3 cellular contexts compared by ENCODE assay signal in the genomic region with DNA sequence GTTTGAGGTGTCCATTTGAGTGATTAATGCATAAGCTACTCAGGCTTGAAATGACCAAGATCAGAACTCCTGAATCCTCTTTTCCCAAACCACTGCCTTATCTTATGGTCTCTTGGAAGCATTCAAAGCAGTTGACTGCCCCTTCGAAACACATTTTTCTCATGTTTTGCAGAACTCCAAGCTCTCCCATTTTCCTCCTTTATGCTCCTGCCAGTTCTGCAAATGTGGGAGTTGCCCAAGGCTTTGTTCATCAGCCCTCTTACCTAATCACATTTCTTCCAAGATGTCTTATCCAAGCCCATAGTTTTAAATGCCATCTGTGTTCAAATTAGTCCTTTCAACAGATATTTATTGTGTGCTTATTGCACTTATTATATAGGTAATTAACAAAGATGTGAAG.
TF ChIP-seq lines count a peak whose summit lies in the region.

No MANE protein-coding gene starts in this region.

TF ChIP-seq in SK-N-SH, 30 proteins besides CTCF, POLR2A, EP300 and RAD21:
- TF ChIP-seq, protein P1, sequence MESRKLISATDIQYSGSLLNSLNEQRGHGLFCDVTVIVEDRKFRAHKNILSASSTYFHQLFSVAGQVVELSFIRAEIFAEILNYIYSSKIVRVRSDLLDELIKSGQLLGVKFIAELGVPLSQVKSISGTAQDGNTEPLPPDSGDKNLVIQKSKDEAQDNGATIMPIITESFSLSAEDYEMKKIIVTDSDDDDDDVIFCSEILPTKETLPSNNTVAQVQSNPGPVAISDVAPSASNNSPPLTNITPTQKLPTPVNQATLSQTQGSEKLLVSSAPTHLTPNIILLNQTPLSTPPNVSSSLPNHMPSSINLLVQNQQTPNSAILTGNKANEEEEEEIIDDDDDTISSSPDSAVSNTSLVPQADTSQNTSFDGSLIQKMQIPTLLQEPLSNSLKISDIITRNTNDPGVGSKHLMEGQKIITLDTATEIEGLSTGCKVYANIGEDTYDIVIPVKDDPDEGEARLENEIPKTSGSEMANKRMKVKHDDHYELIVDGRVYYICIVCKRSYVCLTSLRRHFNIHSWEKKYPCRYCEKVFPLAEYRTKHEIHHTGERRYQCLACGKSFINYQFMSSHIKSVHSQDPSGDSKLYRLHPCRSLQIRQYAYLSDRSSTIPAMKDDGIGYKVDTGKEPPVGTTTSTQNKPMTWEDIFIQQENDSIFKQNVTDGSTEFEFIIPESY (IDR thresholded peaks at IDR 0.05; ENCODE audit: borderline replicate concordance, low read depth), result no peak
- TF ChIP-seq YY1 (IDR thresholded peaks at IDR 0.05; ENCODE audit: low read depth) (no peak), MEF2A (IDR thresholded peaks at IDR 0.05; ENCODE audit: borderline replicate concordance, low read depth) (no peak), SMC3 (IDR thresholded peaks at IDR 0.05; ENCODE audit: low read depth, low read length) (no peak), EZH2phosphoT487 (IDR thresholded peaks at IDR 0.05; ENCODE audit: borderline replicate concordance, low read depth) (no peak), POLR2AphosphoS5 (IDR thresholded peaks at IDR 0.05; ENCODE audit: low read depth, low read length) (no peak), TEAD4 (IDR thresholded peaks at IDR 0.05; ENCODE audit: borderline replicate concordance, insufficient read depth) (no peak), ELF1 (IDR thresholded peaks at IDR 0.05) (no peak), JUND (IDR thresholded peaks at IDR 0.05) (no peak), RCOR1 (IDR thresholded peaks at IDR 0.05; ENCODE audit: low read length) (no peak), TCF12 (IDR thresholded peaks at IDR 0.05) (no peak), CHD2 (IDR thresholded peaks at IDR 0.05; ENCODE audit: low read length, partially characterized antibody) (no peak), GATA2 (CRISPR knock-in tag; IDR thresholded peaks at IDR 0.05) (no peak), TAF1 (IDR thresholded peaks at IDR 0.05; ENCODE audit: borderline replicate concordance, low read depth, low read length) (no peak)
- TF ChIP-seq, protein P2, sequence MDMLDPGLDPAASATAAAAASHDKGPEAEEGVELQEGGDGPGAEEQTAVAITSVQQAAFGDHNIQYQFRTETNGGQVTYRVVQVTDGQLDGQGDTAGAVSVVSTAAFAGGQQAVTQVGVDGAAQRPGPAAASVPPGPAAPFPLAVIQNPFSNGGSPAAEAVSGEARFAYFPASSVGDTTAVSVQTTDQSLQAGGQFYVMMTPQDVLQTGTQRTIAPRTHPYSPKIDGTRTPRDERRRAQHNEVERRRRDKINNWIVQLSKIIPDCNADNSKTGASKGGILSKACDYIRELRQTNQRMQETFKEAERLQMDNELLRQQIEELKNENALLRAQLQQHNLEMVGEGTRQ (IDR thresholded peaks at IDR 0.05; ENCODE audit: borderline replicate concordance, low read depth, low read length), result no peak
- TF ChIP-seq, protein P3, sequence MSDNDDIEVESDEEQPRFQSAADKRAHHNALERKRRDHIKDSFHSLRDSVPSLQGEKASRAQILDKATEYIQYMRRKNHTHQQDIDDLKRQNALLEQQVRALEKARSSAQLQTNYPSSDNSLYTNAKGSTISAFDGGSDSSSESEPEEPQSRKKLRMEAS (IDR thresholded peaks at IDR 0.05; ENCODE audit: low read depth), result no peak
- TF ChIP-seq, protein P4, sequence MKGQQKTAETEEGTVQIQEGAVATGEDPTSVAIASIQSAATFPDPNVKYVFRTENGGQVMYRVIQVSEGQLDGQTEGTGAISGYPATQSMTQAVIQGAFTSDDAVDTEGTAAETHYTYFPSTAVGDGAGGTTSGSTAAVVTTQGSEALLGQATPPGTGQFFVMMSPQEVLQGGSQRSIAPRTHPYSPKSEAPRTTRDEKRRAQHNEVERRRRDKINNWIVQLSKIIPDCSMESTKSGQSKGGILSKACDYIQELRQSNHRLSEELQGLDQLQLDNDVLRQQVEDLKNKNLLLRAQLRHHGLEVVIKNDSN (IDR thresholded peaks at IDR 0.05; ENCODE audit: borderline replicate concordance, low read depth), result no peak
- TF ChIP-seq, protein P5, sequence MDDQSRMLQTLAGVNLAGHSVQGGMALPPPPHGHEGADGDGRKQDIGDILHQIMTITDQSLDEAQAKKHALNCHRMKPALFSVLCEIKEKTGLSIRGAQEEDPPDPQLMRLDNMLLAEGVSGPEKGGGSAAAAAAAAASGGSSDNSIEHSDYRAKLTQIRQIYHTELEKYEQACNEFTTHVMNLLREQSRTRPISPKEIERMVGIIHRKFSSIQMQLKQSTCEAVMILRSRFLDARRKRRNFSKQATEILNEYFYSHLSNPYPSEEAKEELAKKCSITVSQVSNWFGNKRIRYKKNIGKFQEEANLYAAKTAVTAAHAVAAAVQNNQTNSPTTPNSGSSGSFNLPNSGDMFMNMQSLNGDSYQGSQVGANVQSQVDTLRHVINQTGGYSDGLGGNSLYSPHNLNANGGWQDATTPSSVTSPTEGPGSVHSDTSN (IDR thresholded peaks at IDR 0.05), result no peak

TF ChIP-seq in SK-N-SH treated with all-trans-retinoic acid at 6 μM for 48 hours, 23 proteins besides CTCF, POLR2A, EP300 and RAD21 (continues in another document):
- no peak for TF ChIP-seq ARNTL (CRISPR knock-in tag; IDR thresholded peaks at IDR 0.05; ENCODE audit: borderline replicate concordance, low read depth)
- TF ChIP-seq, protein P6, sequence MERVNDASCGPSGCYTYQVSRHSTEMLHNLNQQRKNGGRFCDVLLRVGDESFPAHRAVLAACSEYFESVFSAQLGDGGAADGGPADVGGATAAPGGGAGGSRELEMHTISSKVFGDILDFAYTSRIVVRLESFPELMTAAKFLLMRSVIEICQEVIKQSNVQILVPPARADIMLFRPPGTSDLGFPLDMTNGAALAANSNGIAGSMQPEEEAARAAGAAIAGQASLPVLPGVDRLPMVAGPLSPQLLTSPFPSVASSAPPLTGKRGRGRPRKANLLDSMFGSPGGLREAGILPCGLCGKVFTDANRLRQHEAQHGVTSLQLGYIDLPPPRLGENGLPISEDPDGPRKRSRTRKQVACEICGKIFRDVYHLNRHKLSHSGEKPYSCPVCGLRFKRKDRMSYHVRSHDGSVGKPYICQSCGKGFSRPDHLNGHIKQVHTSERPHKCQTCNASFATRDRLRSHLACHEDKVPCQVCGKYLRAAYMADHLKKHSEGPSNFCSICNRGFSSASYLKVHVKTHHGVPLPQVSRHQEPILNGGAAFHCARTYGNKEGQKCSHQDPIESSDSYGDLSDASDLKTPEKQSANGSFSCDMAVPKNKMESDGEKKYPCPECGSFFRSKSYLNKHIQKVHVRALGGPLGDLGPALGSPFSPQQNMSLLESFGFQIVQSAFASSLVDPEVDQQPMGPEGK (CRISPR knock-in tag; IDR thresholded peaks at IDR 0.05; ENCODE audit: borderline replicate concordance), result no peak
- TF ChIP-seq, protein P7, sequence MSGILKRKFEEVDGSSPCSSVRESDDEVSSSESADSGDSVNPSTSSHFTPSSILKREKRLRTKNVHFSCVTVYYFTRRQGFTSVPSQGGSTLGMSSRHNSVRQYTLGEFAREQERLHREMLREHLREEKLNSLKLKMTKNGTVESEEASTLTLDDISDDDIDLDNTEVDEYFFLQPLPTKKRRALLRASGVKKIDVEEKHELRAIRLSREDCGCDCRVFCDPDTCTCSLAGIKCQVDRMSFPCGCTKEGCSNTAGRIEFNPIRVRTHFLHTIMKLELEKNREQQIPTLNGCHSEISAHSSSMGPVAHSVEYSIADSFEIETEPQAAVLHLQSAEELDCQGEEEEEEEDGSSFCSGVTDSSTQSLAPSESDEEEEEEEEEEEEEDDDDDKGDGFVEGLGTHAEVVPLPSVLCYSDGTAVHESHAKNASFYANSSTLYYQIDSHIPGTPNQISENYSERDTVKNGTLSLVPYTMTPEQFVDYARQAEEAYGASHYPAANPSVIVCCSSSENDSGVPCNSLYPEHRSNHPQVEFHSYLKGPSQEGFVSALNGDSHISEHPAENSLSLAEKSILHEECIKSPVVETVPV (CRISPR knock-in tag; IDR thresholded peaks at IDR 0.05), result no peak
- no peak for TF ChIP-seq RARB (CRISPR knock-in tag; IDR thresholded peaks at IDR 0.05)
- TF ChIP-seq, protein P8, sequence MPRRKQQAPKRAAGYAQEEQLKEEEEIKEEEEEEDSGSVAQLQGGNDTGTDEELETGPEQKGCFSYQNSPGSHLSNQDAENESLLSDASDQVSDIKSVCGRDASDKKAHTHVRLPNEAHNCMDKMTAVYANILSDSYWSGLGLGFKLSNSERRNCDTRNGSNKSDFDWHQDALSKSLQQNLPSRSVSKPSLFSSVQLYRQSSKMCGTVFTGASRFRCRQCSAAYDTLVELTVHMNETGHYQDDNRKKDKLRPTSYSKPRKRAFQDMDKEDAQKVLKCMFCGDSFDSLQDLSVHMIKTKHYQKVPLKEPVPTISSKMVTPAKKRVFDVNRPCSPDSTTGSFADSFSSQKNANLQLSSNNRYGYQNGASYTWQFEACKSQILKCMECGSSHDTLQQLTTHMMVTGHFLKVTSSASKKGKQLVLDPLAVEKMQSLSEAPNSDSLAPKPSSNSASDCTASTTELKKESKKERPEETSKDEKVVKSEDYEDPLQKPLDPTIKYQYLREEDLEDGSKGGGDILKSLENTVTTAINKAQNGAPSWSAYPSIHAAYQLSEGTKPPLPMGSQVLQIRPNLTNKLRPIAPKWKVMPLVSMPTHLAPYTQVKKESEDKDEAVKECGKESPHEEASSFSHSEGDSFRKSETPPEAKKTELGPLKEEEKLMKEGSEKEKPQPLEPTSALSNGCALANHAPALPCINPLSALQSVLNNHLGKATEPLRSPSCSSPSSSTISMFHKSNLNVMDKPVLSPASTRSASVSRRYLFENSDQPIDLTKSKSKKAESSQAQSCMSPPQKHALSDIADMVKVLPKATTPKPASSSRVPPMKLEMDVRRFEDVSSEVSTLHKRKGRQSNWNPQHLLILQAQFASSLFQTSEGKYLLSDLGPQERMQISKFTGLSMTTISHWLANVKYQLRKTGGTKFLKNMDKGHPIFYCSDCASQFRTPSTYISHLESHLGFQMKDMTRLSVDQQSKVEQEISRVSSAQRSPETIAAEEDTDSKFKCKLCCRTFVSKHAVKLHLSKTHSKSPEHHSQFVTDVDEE (CRISPR knock-in tag; IDR thresholded peaks at IDR 0.05), result no peak

TF ChIP-seq in HCT116, 20 proteins besides CTCF, POLR2A, EP300 and RAD21:
- TF ChIP-seq YY1 (IDR thresholded peaks at IDR 0.05; ENCODE audit: extremely low read depth, insufficient replicate concordance, low read depth, low read length) (no peak), SRF (IDR thresholded peaks at IDR 0.05; ENCODE audit: low read depth) (no peak), FOSL1 (IDR thresholded peaks at IDR 0.05; ENCODE audit: low read depth) (no peak), SP1 (IDR thresholded peaks at IDR 0.05; ENCODE audit: low read depth) (no peak), ZNF274 (IDR thresholded peaks at IDR 0.05; ENCODE audit: low read depth, low read length) (no peak), POLR2AphosphoS5 (IDR thresholded peaks at IDR 0.05; ENCODE audit: low read depth, low read length) (no peak), ELF1 (IDR thresholded peaks at IDR 0.05; ENCODE audit: borderline replicate concordance, low read depth) (no peak), EZH2phosphoT487 (IDR thresholded peaks at IDR 0.05; ENCODE audit: borderline replicate concordance) (no peak), SIN3A (IDR thresholded peaks at IDR 0.05; ENCODE audit: low read depth) (no peak), EGR1 (IDR thresholded peaks at IDR 0.05; ENCODE audit: low read depth) (no peak), ZFX (IDR thresholded peaks at IDR 0.05) (no peak), CBX3 (IDR thresholded peaks at IDR 0.05; ENCODE audit: low read depth) (no peak), EZH2 (IDR thresholded peaks at IDR 0.05) (no peak), JUND (IDR thresholded peaks at IDR 0.05) (no peak), TCF7L2 (IDR thresholded peaks at IDR 0.05; ENCODE audit: borderline replicate concordance, extremely low read depth, insufficient read depth, insufficient read length) (no peak), CEBPB (IDR thresholded peaks at IDR 0.05; ENCODE audit: low read depth) (no peak)
- TF ChIP-seq, protein P3 (IDR thresholded peaks at IDR 0.05), result no peak
- TF ChIP-seq, protein P1 (IDR thresholded peaks at IDR 0.05; ENCODE audit: extremely low read depth, insufficient replicate concordance, low read length), result no peak
- TF ChIP-seq, protein P9, sequence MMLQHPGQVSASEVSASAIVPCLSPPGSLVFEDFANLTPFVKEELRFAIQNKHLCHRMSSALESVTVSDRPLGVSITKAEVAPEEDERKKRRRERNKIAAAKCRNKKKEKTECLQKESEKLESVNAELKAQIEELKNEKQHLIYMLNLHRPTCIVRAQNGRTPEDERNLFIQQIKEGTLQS (IDR thresholded peaks at IDR 0.05), result no peak
